Comparison of ENCODE assay signal across 10 cellular contexts in genomic region chr20:37361336-37361735, GRCh38.
"Had no signal": no experiment of that assay in that cellular context is flagged by ENCODE, and none has a peak within 500 bp of the region (broad histone marks: within the 10 kb centered on the region; RNA-seq: fewer than 3 reads in every experiment).

No MANE protein-coding gene starts in this region.

- H3K36me3 ChIP-seq: breast epithelium, right lobe of liver, uterus had no signal

- H3K27ac ChIP-seq: ascending aorta, breast epithelium, right lobe of liver, uterus had no signal

- H3K4me1 ChIP-seq: right lobe of liver had no signal

- H3K9me3 ChIP-seq: ascending aorta, breast epithelium, right lobe of liver, uterus had no signal

- DNase-seq: activated CD4-positive, alpha-beta T cell treated with anti-CD3 and anti-CD28 coated beads, Interleukin-2, amount 10 ng/mL, durations not matched to agents 24 days and 14 days; activated CD8-positive, alpha-beta memory T cell treated with anti-CD3 and anti-CD28 coated beads, Interleukin-2, amount 50 U/mL, for 48 hours; activated naive CD4-positive, alpha-beta T cell treated with anti-CD3 and anti-CD28 coated beads for 36 hours; activated naive CD8-positive, alpha-beta T cell treated with anti-CD3 and anti-CD28 coated beads, Interleukin-2, amount 50 U/mL, for 24 hours; head of caudate nucleus; nephron progenitor cell; uterus had no signal

- H3K27me3 ChIP-seq: ascending aorta, breast epithelium, right lobe of liver, uterus had no signal

- H3K4me3 ChIP-seq: ascending aorta, breast epithelium, right lobe of liver, uterus had no signal
